2 cellular contexts compared by ENCODE assay signal in genomic region chr1:6437017-6437700, GRCh38. TPM values are rescaled to one million over a fixed set of nuclear protein-coding genes. Genes with fewer than 3 reads are reported as not detected.
DNase-seq lines count a peak whose midpoint lies in the region; TF ChIP-seq lines count a peak whose summit lies in the region.
"Not testable (repeated sequence)": the region's sequence is repeated elsewhere in the genome, so short reads cannot be mapped to it uniquely, and the experiment has no call there.

No MANE protein-coding gene starts in this region.

- intact Hi-C loops in Calu3 (cut with micrococcal nuclease; ENCODE audit: unreplicated experiment), result loop anchor here (5.0 kb wide), 1 partner anchor 190 kb away; no protein-coding TSS in a partner anchor
- intact Hi-C loops in MCF 10A (cut with micrococcal nuclease), result not testable (repeated sequence)

- H3K4me3 Mint-ChIP-seq in Calu3 (ENCODE audit: low read depth, unreplicated experiment); MCF 10A (ENCODE audit: unreplicated experiment): not testable (repeated sequence)

- POLR2A ChIA-PET in MCF 10A (lab: Yijun Ruan, JAX), result interaction anchor here (0.6 to 2.8 kb wide), 7 partner anchors 9 to 239 kb away, joined by 3 to 21 read pairs (median 6); no protein-coding TSS in a partner anchor

- CTCF ChIA-PET in Calu3 (lab: Charles Lee) (interaction anchor here (0.6 to 2.4 kb wide), 9 partner anchors 14 to 192 kb away, joined by 3 to 9 read pairs (median 4); partner anchors contain the start of gene HES2), MCF 10A (lab: Yijun Ruan, JAX) (interaction anchor here (0.5 to 7.2 kb wide), 29 partner anchors 9 to 320 kb away, joined by 3 to 118 read pairs (median 5); partner anchors contain the start of genes HES2 and PLEKHG5)

- H3K27ac Mint-ChIP-seq in Calu3 (ENCODE audit: unreplicated experiment); MCF 10A (ENCODE audit: low read depth, unreplicated experiment): not testable (repeated sequence)

- H3K36me3 Mint-ChIP-seq in Calu3 (ENCODE audit: insufficient read depth, unreplicated experiment); MCF 10A (ENCODE audit: insufficient read depth, unreplicated experiment): not testable (repeated sequence)

- peak; percentile 67 for DNase-seq in Calu3
- peak; percentile 79 for DNase-seq in MCF 10A (ENCODE audit: unreplicated experiment)

- H3K27me3 Mint-ChIP-seq in Calu3 (ENCODE audit: unreplicated experiment), result peaks cover 43% of the 10 kb centered on the region
- H3K27me3 Mint-ChIP-seq in MCF 10A (ENCODE audit: insufficient read depth, unreplicated experiment), result not testable (repeated sequence)

- TF ChIP-seq CTCF in Calu3 (IDR thresholded peaks at IDR 0.05; ENCODE audit: unreplicated experiment) (peak; percentile 37), MCF 10A (IDR thresholded peaks at IDR 0.05; ENCODE audit: unreplicated experiment) (peak; percentile 53)

- H3K4me1 Mint-ChIP-seq in Calu3 (ENCODE audit: low read depth, unreplicated experiment), result not testable (repeated sequence)
- peaks cover 13% of the 10 kb centered on the region for H3K4me1 Mint-ChIP-seq in MCF 10A (ENCODE audit: insufficient read depth, unreplicated experiment)

- H3K9me3 Mint-ChIP-seq in Calu3 (ENCODE audit: low read depth, unreplicated experiment); MCF 10A (ENCODE audit: unreplicated experiment): not testable (repeated sequence)

- BruUV-seq in Calu3 (replicated peaks; lab: Mats Ljungman, UMichigan); MCF 10A (replicated peaks; lab: Mats Ljungman, UMichigan): not testable (repeated sequence)

RNA-seq across cellular contexts. Expression of gene ESPN, which starts 12.6 kb away (rescaled TPM):
- total RNA-seq in Calu3 (2022) (2.2 and 3.4 TPM in 2 replicates), MCF 10A (2022) (0.68 TPM in 1 of 2 replicates, not detected in the other)

RNA-seq across cellular contexts. Expression of gene HES2, which starts 17.4 kb away (rescaled TPM):
- total RNA-seq in Calu3 (2022) (not detected in 2 replicates), MCF 10A (2022) (5.0 and 7.6 TPM in 2 replicates)

RNA-seq across cellular contexts. Expression of gene TNFRSF25, which starts 28.8 kb away (rescaled TPM):
- total RNA-seq in Calu3 (2022) (6.4 and 10.1 TPM in 2 replicates), MCF 10A (2022) (27.6 and 33.7 TPM in 2 replicates)

RNA-seq across cellular contexts. Expression of gene ACOT7, which starts 43.6 kb away (rescaled TPM):
- total RNA-seq in Calu3 (2022) (32.1 and 36.2 TPM in 2 replicates), MCF 10A (2022) (110 and 117 TPM in 2 replicates)

RNA-seq across cellular contexts. Expression of gene PLEKHG5, which starts 54.3 kb away (rescaled TPM):
- total RNA-seq in Calu3 (2022) (5.1 and 7.8 TPM in 2 replicates), MCF 10A (2022) (32.3 and 35.9 TPM in 2 replicates)
